In the genomic region with DNA sequence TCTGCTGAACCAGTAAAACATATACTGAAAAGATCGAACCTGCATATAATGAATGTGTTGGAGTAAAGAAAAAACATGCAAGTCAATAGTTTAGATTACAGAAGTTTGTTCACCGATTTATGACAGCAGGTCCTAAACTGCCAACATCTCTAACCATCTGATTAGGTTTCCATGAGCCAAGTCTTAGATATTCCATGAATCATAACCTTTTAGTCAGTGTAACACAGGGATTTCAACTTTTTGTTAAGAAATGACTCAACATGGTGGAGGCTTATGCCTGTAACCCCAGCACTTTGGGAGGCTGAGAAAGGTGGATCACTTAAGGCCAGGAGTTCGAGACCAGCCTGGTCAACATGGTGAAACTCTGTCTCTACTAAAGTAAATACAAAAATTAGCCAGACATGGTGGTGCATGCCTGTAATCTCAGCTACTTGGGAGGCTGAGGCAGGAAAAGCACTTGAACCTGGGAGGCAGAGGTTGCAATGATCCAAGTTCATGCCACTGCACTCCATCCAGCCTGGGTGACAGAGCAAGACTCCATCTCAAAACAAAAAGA, we compare ENCODE assay signal across 15 cellular contexts. TPM values are rescaled to one million over a fixed set of nuclear protein-coding genes. Genes with fewer than 3 reads are reported as not detected.
DNase-seq lines count a peak whose midpoint lies in the region; ATAC-seq and TF ChIP-seq lines count a peak whose summit lies in the region.
"Had no signal": no experiment of that assay in that cellular context is flagged by ENCODE, and none has a peak within 500 bp of the region (broad histone marks: within the 10 kb centered on the region; RNA-seq: fewer than 3 reads in every experiment).

No MANE protein-coding gene starts in this region.

- no peak overlapping the region for H3K4me3 ChIP-seq in RWPE2 (ENCODE audit: severe bottlenecking)
- no peak overlapping the region for H3K4me3 ChIP-seq in fibroblast of lung (replicated peaks in 1 of 4; ENCODE audit: control extremely low read depth in 1 of 4, insufficient read depth in 1 of 4, low read depth in 3 of 4, low read length in 4 of 4)
- no peak overlapping the region for H3K4me3 ChIP-seq in endodermal cell (ENCODE audit: low read length)
- H3K4me3 ChIP-seq: K562, tibial nerve had no signal

- no peaks in the 10 kb centered on the region for H3K27me3 Mint-ChIP-seq in activated T-helper 1 cell treated with anti-CD3 and anti-CD28 coated beads, Interleukin-12 subunit alpha, Interleukin-12 subunit beta, Interleukin-2, Interleukin-4 antibody, amounts not matched to agents 30 ng/mL and 10 ng/mL and 1 ng/mL, durations not matched to agents 14 hours and 24 hours and 36 hours (ENCODE audit: insufficient read depth)
- H3K27me3 Mint-ChIP-seq in endodermal cell (ENCODE audit: insufficient read depth) (no peaks in the 10 kb centered on the region), osteocyte (ENCODE audit: unreplicated experiment) (no peaks in the 10 kb centered on the region)
- H3K27me3 Mint-ChIP-seq: central memory CD8-positive, alpha-beta T cell; naive thymus-derived CD4-positive, alpha-beta T cell had no signal

- WGBS in endodermal cell (ENCODE audit: insufficient coverage in 1 of 2, insufficient read length in 1 of 2), 2 experiments: 84 to 97% methylated on average over 2 to 3 of the region's 3 CpGs

- ATAC-seq in RWPE2 (ENCODE audit: low read depth) (peak; percentile 74), HG03460 (IDR thresholded peaks at IDR 0.05; ENCODE audit: unreplicated experiment) (no peak)
- ATAC-seq: K562; naive thymus-derived CD4-positive, alpha-beta T cell had no signal

- H3K4me1 ChIP-seq in RWPE2 (ENCODE audit: insufficient read depth, poor library complexity, severe bottlenecking) (peaks cover 5% of the 10 kb centered on the region), fibroblast of lung (ENCODE audit: control insufficient read depth, extremely low read depth, insufficient read depth, low read length) (peaks cover 9% of the 10 kb centered on the region), endodermal cell (ENCODE audit: control insufficient read depth, insufficient read depth, low read length) (no peaks in the 10 kb centered on the region)

- no peak overlapping the region for H3K27ac Mint-ChIP-seq in activated T-helper 1 cell treated with anti-CD3 and anti-CD28 coated beads, Interleukin-12 subunit alpha, Interleukin-12 subunit beta, Interleukin-2, Interleukin-4 antibody, amounts not matched to agents 30 ng/mL and 10 ng/mL and 1 ng/mL, durations not matched to agents 14 hours and 24 hours and 36 hours
- no peak overlapping the region for H3K27ac Mint-ChIP-seq in endodermal cell
- no peak overlapping the region for H3K27ac Mint-ChIP-seq in osteocyte (ENCODE audit: unreplicated experiment)
- H3K27ac Mint-ChIP-seq: naive thymus-derived CD4-positive, alpha-beta T cell had no signal

- no peaks in the 10 kb centered on the region for H3K4me1 Mint-ChIP-seq in activated T-helper 1 cell treated with anti-CD3 and anti-CD28 coated beads, Interleukin-12 subunit alpha, Interleukin-12 subunit beta, Interleukin-2, Interleukin-4 antibody, amounts not matched to agents 30 ng/mL and 10 ng/mL and 1 ng/mL, durations not matched to agents 14 hours and 24 hours and 36 hours (ENCODE audit: low read depth)
- no peaks in the 10 kb centered on the region for H3K4me1 Mint-ChIP-seq in endodermal cell
- peaks cover 18% of the 10 kb centered on the region for H3K4me1 Mint-ChIP-seq in osteocyte (ENCODE audit: unreplicated experiment)
- H3K4me1 Mint-ChIP-seq: central memory CD8-positive, alpha-beta T cell had no signal

- TF ChIP-seq CTCF in RWPE2 (IDR thresholded peaks at IDR 0.05; ENCODE audit: poor library complexity, severe bottlenecking) (no peak), fibroblast of lung (conservative IDR thresholded peaks at IDR 0.05 in 1 of 2, IDR thresholded peaks at IDR 0.05 in 1 of 2; ENCODE audit: low read depth in 1 of 2, low read length in 2 of 2) (no peak), endodermal cell (conservative IDR thresholded peaks at IDR 0.05) (no peak), osteocyte (IDR thresholded peaks at IDR 0.05) (no peak)

- H3K4me2 ChIP-seq in fibroblast of lung (ENCODE audit: extremely low read depth, insufficient read depth, low read length): no peak overlapping the region

- H3K79me2 ChIP-seq in fibroblast of lung (ENCODE audit: control insufficient read depth, insufficient read depth, low read length): no peaks in the 10 kb centered on the region

- peaks cover 46% of the 10 kb centered on the region for H3K36me3 ChIP-seq in RWPE2 (ENCODE audit: low read depth)
- peaks cover 4% of the 10 kb centered on the region for H3K36me3 ChIP-seq in fibroblast of lung (ENCODE audit: control insufficient read depth, insufficient read depth, low read length)
- peaks cover 93% of the 10 kb centered on the region for H3K36me3 ChIP-seq in endodermal cell (ENCODE audit: control insufficient read depth, insufficient read depth, low read length)

- no peaks in the 10 kb centered on the region for H3K9me3 Mint-ChIP-seq in activated T-helper 1 cell treated with anti-CD3 and anti-CD28 coated beads, Interleukin-12 subunit alpha, Interleukin-12 subunit beta, Interleukin-2, Interleukin-4 antibody, amounts not matched to agents 30 ng/mL and 10 ng/mL and 1 ng/mL, durations not matched to agents 14 hours and 24 hours and 36 hours
- H3K9me3 Mint-ChIP-seq in endodermal cell (no peaks in the 10 kb centered on the region), osteocyte (ENCODE audit: unreplicated experiment) (no peaks in the 10 kb centered on the region)
- H3K9me3 Mint-ChIP-seq: central memory CD8-positive, alpha-beta T cell; naive thymus-derived CD4-positive, alpha-beta T cell had no signal

- intact Hi-C loops in activated T-helper 1 cell treated with anti-CD3 and anti-CD28 coated beads, Interleukin-12 subunit alpha, Interleukin-12 subunit beta, Interleukin-2, Interleukin-4 antibody, amounts not matched to agents 30 ng/mL and 10 ng/mL and 1 ng/mL, durations not matched to agents 14 hours and 24 hours and 36 hours (cut with micrococcal nuclease): no loop called here

- H3K27ac ChIP-seq in RWPE2 (ENCODE audit: poor library complexity, severe bottlenecking) (no peak overlapping the region), fibroblast of lung (ENCODE audit: insufficient read depth, low read length) (peak overlapping the region; percentile 38), endodermal cell (ENCODE audit: low read depth, low read length) (no peak overlapping the region)
- H3K27ac ChIP-seq: tibial nerve had no signal

- peak; percentile 58 for DNase-seq in GM04504 (ENCODE audit: low read depth)
- no peak for DNase-seq in RWPE2 (ENCODE audit: low spot score)
- peak; percentile 86 to 94 for DNase-seq in fibroblast of lung (ENCODE audit: low read depth in 2 of 2)
- no peak for DNase-seq in activated T-helper 1 cell treated with anti-CD3 and anti-CD28 coated beads, Interleukin-12 subunit alpha, Interleukin-12 subunit beta, Interleukin-2, Interleukin-4 antibody, amounts not matched to agents 30 ng/mL and 10 ng/mL and 1 ng/mL, durations not matched to agents 14 hours and 24 hours and 36 hours (ENCODE audit: low spot score)
- no peak for DNase-seq in endodermal cell
- no peak for DNase-seq in osteocyte (ENCODE audit: extremely low spot score, unreplicated experiment)
- DNase-seq: activated naive CD4-positive, alpha-beta T cell treated with Interleukin-2 at 50 U/mL for 16 hours; H7; naive thymus-derived CD4-positive, alpha-beta T cell; NCI-H1436; stimulated activated CD4-positive, alpha-beta T cell treated with anti-CD3 and anti-CD28 coated beads, Interleukin-2, amount 100 ng/mL, for 48 hours had no signal

- no peak overlapping the region for H2AFZ ChIP-seq in fibroblast of lung (ENCODE audit: low read length)

- no peaks in the 10 kb centered on the region for H4K20me1 ChIP-seq in fibroblast of lung (ENCODE audit: control insufficient read depth, extremely low read depth, insufficient read depth, low read length)

- H3K27me3 ChIP-seq in RWPE2 (ENCODE audit: insufficient read depth, poor library complexity, severe bottlenecking) (no peaks in the 10 kb centered on the region), fibroblast of lung (ENCODE audit: control insufficient read depth, insufficient read depth, low read length) (no peaks in the 10 kb centered on the region), endodermal cell (ENCODE audit: control insufficient read depth, insufficient read depth, low read length, poor library complexity, severe bottlenecking) (no peaks in the 10 kb centered on the region)
- H3K27me3 ChIP-seq: tibial nerve had no signal

- no peak overlapping the region for H3K4me3 Mint-ChIP-seq in activated T-helper 1 cell treated with anti-CD3 and anti-CD28 coated beads, Interleukin-12 subunit alpha, Interleukin-12 subunit beta, Interleukin-2, Interleukin-4 antibody, amounts not matched to agents 30 ng/mL and 10 ng/mL and 1 ng/mL, durations not matched to agents 14 hours and 24 hours and 36 hours
- H3K4me3 Mint-ChIP-seq in endodermal cell: no peak overlapping the region
- H3K4me3 Mint-ChIP-seq in osteocyte (ENCODE audit: unreplicated experiment): no peak overlapping the region
- H3K4me3 Mint-ChIP-seq: central memory CD8-positive, alpha-beta T cell; naive thymus-derived CD4-positive, alpha-beta T cell had no signal

- peaks cover 12% of the 10 kb centered on the region for H3K36me3 Mint-ChIP-seq in activated T-helper 1 cell treated with anti-CD3 and anti-CD28 coated beads, Interleukin-12 subunit alpha, Interleukin-12 subunit beta, Interleukin-2, Interleukin-4 antibody, amounts not matched to agents 30 ng/mL and 10 ng/mL and 1 ng/mL, durations not matched to agents 14 hours and 24 hours and 36 hours (ENCODE audit: low read depth)
- H3K36me3 Mint-ChIP-seq in endodermal cell (ENCODE audit: low read depth) (peaks cover 50% of the 10 kb centered on the region), osteocyte (ENCODE audit: unreplicated experiment) (peaks cover 27% of the 10 kb centered on the region)

- H3K9ac ChIP-seq in fibroblast of lung (ENCODE audit: insufficient read depth, low read length) (no peak overlapping the region), endodermal cell (ENCODE audit: extremely low read depth, low read length, poor library complexity, severe bottlenecking) (no peak overlapping the region)

- H3K9me3 ChIP-seq in RWPE2 (ENCODE audit: severe bottlenecking) (no peaks in the 10 kb centered on the region), fibroblast of lung (ENCODE audit: control insufficient read depth, insufficient read depth, low read depth, low read length) (no peaks in the 10 kb centered on the region), endodermal cell (ENCODE audit: control insufficient read depth, low read length) (no peaks in the 10 kb centered on the region)
- H3K9me3 ChIP-seq: tibial nerve had no signal

RNA-seq across cellular contexts. Expression of gene APC, which starts 38.7 kb away (rescaled TPM):
- total RNA-seq in fibroblast of lung (43.7 and 69.9 TPM in 2 replicates), endodermal cell (10 to 100 TPM; 66.3 to 87.6 TPM), osteocyte (36.3 and 36.9 TPM in 2 replicates)
- polyA plus RNA-seq in fibroblast of lung: 22.9 and 23.6 TPM in 2 replicates
- 11.3 and 15.2 TPM in 2 replicates for polyA plus RNA-seq in fibroblast of lung (2012)
- polyA minus RNA-seq in fibroblast of lung (ENCODE audit: low replicate concordance): 7.9 and 9.6 TPM in 2 replicates
- 20.3 and 24.4 TPM in 2 replicates for total RNA-seq in activated T-helper 1 cell treated with anti-CD3 and anti-CD28 coated beads, Interleukin-12 subunit alpha, Interleukin-12 subunit beta, Interleukin-2, Interleukin-4 antibody, amounts not matched to agents 30 ng/mL and 10 ng/mL and 1 ng/mL, durations not matched to agents 14 hours and 24 hours and 36 hours
- polyA plus RNA-seq in endodermal cell (2013, experiment 1 of 2): 26.3 TPM
- 33.6 TPM for polyA plus RNA-seq in endodermal cell (2013, experiment 2 of 2)

Comparison
In these comparisons a context has a peak if more than half of its experiments do, and no peak if none do; other contexts are left out.
1. DNase-seq: peak in GM04504 (single experiment) and fibroblast of lung (2 of 2); none in RWPE2 (single experiment), activated T-helper 1 cell treated with anti-CD3 and anti-CD28 coated beads, Interleukin-12 subunit alpha, Interleukin-12 subunit beta, Interleukin-2, Interleukin-4 antibody, amounts not matched to agents 30 ng/mL and 10 ng/mL and 1 ng/mL, durations not matched to agents 14 hours and 24 hours and 36 hours (single experiment), endodermal cell (single experiment) and osteocyte (single experiment).